17 cellular contexts compared by ENCODE assay signal in genomic region chr4:153270361-153270760, GRCh38.
DNase-seq lines count a peak whose midpoint lies in the region; ATAC-seq, FAIRE-seq and TF ChIP-seq lines count a peak whose summit lies in the region.
"Had no signal": no experiment of that assay in that cellular context is flagged by ENCODE, and none has a peak within 500 bp of the region (broad histone marks: within the 10 kb centered on the region; RNA-seq: fewer than 3 reads in every experiment).

No MANE protein-coding gene starts in this region.

- no peak overlapping the region for H2AFZ ChIP-seq in HepG2 (ENCODE audit: low read length)
- H2AFZ ChIP-seq in OCI-LY7 (ENCODE audit: low read length): no peak overlapping the region
- H2AFZ ChIP-seq: GM23248 had no signal

- H3K9me3 ChIP-seq in liver (ENCODE audit: control insufficient read depth in 4 of 4, low read length in 3 of 4): no peaks in the 10 kb centered on the region
- H3K9me3 ChIP-seq in HepG2 (ENCODE audit: low read length): no peaks in the 10 kb centered on the region
- no peaks in the 10 kb centered on the region for H3K9me3 ChIP-seq in right lobe of liver
- no peaks in the 10 kb centered on the region for H3K9me3 ChIP-seq in OCI-LY7 (ENCODE audit: low read length)
- H3K9me3 ChIP-seq: HAP-1 had no signal

- peak overlapping the region in 4 of 5 experiments; percentile 36 to 78 (median 56) for H3K27ac Mint-ChIP-seq in brain
- H3K27ac Mint-ChIP-seq: CD4-positive, alpha-beta T cell had no signal

- H3K36me3 ChIP-seq in liver (ENCODE audit: control insufficient read depth in 4 of 4, insufficient read depth in 3 of 4, low read depth in 1 of 4, low read length in 3 of 4) (no peaks in the 10 kb centered on the region), HepG2 (replicated peaks in 1 of 2; ENCODE audit: control insufficient read depth in 1 of 2, insufficient read depth in 2 of 2, low read length in 2 of 2) (no peaks in the 10 kb centered on the region), right lobe of liver (no peaks in the 10 kb centered on the region), OCI-LY7 (ENCODE audit: insufficient read depth, low read length) (no peaks in the 10 kb centered on the region)
- H3K36me3 ChIP-seq: BLaER1 treated with 17β-estradiol and CSF1 and Interleukin-3, amounts not matched to agents 10 nM and 100 nM had no signal

- no peak overlapping the region for H3K4me3 Mint-ChIP-seq in brain
- H3K4me3 Mint-ChIP-seq: CD4-positive, alpha-beta T cell had no signal

- TF ChIP-seq POLR2A in HepG2 (IDR thresholded peaks at IDR 0.05; ENCODE audit: insufficient read depth in 1 of 2, low read depth in 2 of 2, low read length in 2 of 2) (no peak), right lobe of liver (IDR thresholded peaks at IDR 0.05) (no peak)

- H3K4me2 ChIP-seq in HepG2 (ENCODE audit: low read depth, low read length) (no peak overlapping the region), OCI-LY7 (ENCODE audit: low read length) (no peak overlapping the region)
- H3K4me2 ChIP-seq: BLaER1 treated with 17β-estradiol and CSF1 and Interleukin-3, amounts not matched to agents 10 nM and 100 nM had no signal

- no peaks in the 10 kb centered on the region for H3K27me3 Mint-ChIP-seq in brain
- H3K27me3 Mint-ChIP-seq: CD4-positive, alpha-beta T cell had no signal

- DNase-seq in HepG2 (ENCODE audit: low spot score) (no peak), right lobe of liver (no peak), NCI-H1092 (lab: John Stamatoyannopoulos, UW) (no peak), OCI-LY7 (ENCODE audit: low spot score) (no peak), urothelium cell line (ENCODE audit: low spot score) (no peak)
- DNase-seq: Calu3; CD4-positive, alpha-beta T cell; DMS79; GM23248 had no signal

- TF ChIP-seq EP300 in HepG2 (IDR thresholded peaks at IDR 0.05; ENCODE audit: low read depth in 2 of 2, low read length in 2 of 2) (no peak), HepG2 (CRISPR knock-in tag; IDR thresholded peaks at IDR 0.05; ENCODE audit: borderline replicate concordance) (no peak)

- no peak for FAIRE-seq in HepG2 (lab: Jason Lieb, UNC)
- no peak for FAIRE-seq in urothelium cell line (lab: Jason Lieb, UNC)
- FAIRE-seq: GM12878, GM18507 had no signal

- peak overlapping the region in 1 of 2 donors; percentile 54 for H3K27ac ChIP-seq in liver (ENCODE audit: low read depth in 1 of 2, low read length in 2 of 2)
- no peak overlapping the region for H3K27ac ChIP-seq in HepG2 (ENCODE audit: extremely low read length, insufficient read depth, low read length)
- no peak overlapping the region for H3K27ac ChIP-seq in right lobe of liver
- no peak overlapping the region for H3K27ac ChIP-seq in OCI-LY7 (ENCODE audit: low read depth, low read length, poor library complexity, severe bottlenecking)
- H3K27ac ChIP-seq: 22Rv1; BLaER1 treated with 17β-estradiol and CSF1 and Interleukin-3, amounts not matched to agents 10 nM and 100 nM; GM23248 had no signal

- POLR2A ChIA-PET in HepG2 (lab: Yijun Ruan, JAX): no interaction called here
- POLR2A ChIA-PET in OCI-LY7 (lab: Charles Lee): no interaction called here

- in situ Hi-C loops in HepG2 (cut with HindIII; ENCODE audit: extremely low pct_ligation_motif_present, low pct_unique_long_range_greater_than_20kb): no loop called here

- no peak for ATAC-seq in HepG2
- ATAC-seq in right lobe of liver: peak; percentile 18 to 58 (median 38)
- ATAC-seq in HG03280 (IDR thresholded peaks at IDR 0.05; ENCODE audit: unreplicated experiment): no peak
- ATAC-seq: GM12878 had no signal

- TF ChIP-seq RAD21 in liver (IDR thresholded peaks at IDR 0.05) (no peak), HepG2 (CRISPR knock-in tag; IDR thresholded peaks at IDR 0.05) (no peak)

- WGBS in liver: 40% methylated on average over 6 of the region's 6 CpGs
- WGBS in HepG2 (ENCODE audit: low lambda C conversion rate): 94% methylated on average over 6 of the region's 6 CpGs
- WGBS in right lobe of liver (ENCODE audit: insufficient coverage, low coverage, low lambda C conversion rate, missing lambda C conversion rate): 40% methylated on average over 5 of the region's 6 CpGs

- H3K36me3 Mint-ChIP-seq in brain: peaks cover 85% of the 10 kb centered on the region

- TF ChIP-seq CTCF in liver (IDR thresholded peaks at IDR 0.05; ENCODE audit: low read depth, low read length, missing input control) (no peak), HepG2 (CRISPR knock-in tag; IDR thresholded peaks at IDR 0.05) (no peak), brain (conservative IDR thresholded peaks at IDR 0.05) (no peak), right lobe of liver (IDR thresholded peaks at IDR 0.05) (no peak), OCI-LY7 (conservative IDR thresholded peaks at IDR 0.05; ENCODE audit: low read length) (no peak)

- H3K4me1 ChIP-seq in liver (ENCODE audit: control insufficient read depth in 4 of 4, insufficient read depth in 4 of 4, low read length in 3 of 4) (peaks cover 5 to 54% (median 32%) of the 10 kb centered on the region in 4 donors), HepG2 (ENCODE audit: insufficient read depth, low read length) (no peaks in the 10 kb centered on the region), right lobe of liver (peaks cover 0 to 42% (median 18%) of the 10 kb centered on the region in 4 donors), OCI-LY7 (ENCODE audit: insufficient read depth, low read length, poor library complexity, severe bottlenecking) (no peaks in the 10 kb centered on the region)

- peak overlapping the region in 1 of 3 donors; percentile 18 for H3K4me3 ChIP-seq in liver (ENCODE audit: low read depth in 1 of 3, low read length in 3 of 3)
- no peak overlapping the region for H3K4me3 ChIP-seq in HepG2 (replicated peaks in 1 of 3; ENCODE audit: insufficient read depth in 1 of 3, low read depth in 2 of 3, low read length in 3 of 3)
- H3K4me3 ChIP-seq in right lobe of liver: no peak overlapping the region
- H3K4me3 ChIP-seq in OCI-LY7 (ENCODE audit: low read depth, low read length, poor library complexity, severe bottlenecking): no peak overlapping the region
- H3K4me3 ChIP-seq: BLaER1 treated with 17β-estradiol and CSF1 and Interleukin-3, amounts not matched to agents 10 nM and 100 nM; GM12878; GM23248; HAP-1 had no signal

- H3K4me1 Mint-ChIP-seq in brain: peaks cover 83% of the 10 kb centered on the region

- peaks cover 0 to 12% (median 5%) of the 10 kb centered on the region in 5 experiments for H3K9me3 Mint-ChIP-seq in brain

- no peaks in the 10 kb centered on the region for H3K9me2 ChIP-seq in OCI-LY7 (ENCODE audit: insufficient read depth, low read length)

- no peaks in the 10 kb centered on the region for H4K20me1 ChIP-seq in HepG2 (ENCODE audit: insufficient read depth, low read length)
- no peaks in the 10 kb centered on the region for H4K20me1 ChIP-seq in OCI-LY7 (ENCODE audit: insufficient read depth, low read length)
- H4K20me1 ChIP-seq: BLaER1 treated with 17β-estradiol and CSF1 and Interleukin-3, amounts not matched to agents 10 nM and 100 nM had no signal

- H3K27me3 ChIP-seq in liver (ENCODE audit: control insufficient read depth in 4 of 4, insufficient read depth in 4 of 4, low read length in 3 of 4) (no peaks in the 10 kb centered on the region), HepG2 (ENCODE audit: control insufficient read depth in 1 of 2, insufficient read depth in 2 of 2, low read length in 2 of 2) (no peaks in the 10 kb centered on the region), right lobe of liver (no peaks in the 10 kb centered on the region)
- H3K27me3 ChIP-seq: BLaER1 treated with 17β-estradiol and CSF1 and Interleukin-3, amounts not matched to agents 10 nM and 100 nM had no signal

- H3K9ac ChIP-seq in liver (ENCODE audit: low read depth in 1 of 2, low read length in 2 of 2) (no peak overlapping the region), HepG2 (ENCODE audit: insufficient read depth, low read depth, low read length) (no peak overlapping the region)
- H3K9ac ChIP-seq: BLaER1 treated with 17β-estradiol and CSF1 and Interleukin-3, amounts not matched to agents 10 nM and 100 nM; GM23248 had no signal

- H3K79me2 ChIP-seq in HepG2 (ENCODE audit: insufficient read depth, low read length) (no peaks in the 10 kb centered on the region), OCI-LY7 (ENCODE audit: insufficient read depth, low read depth, low read length) (no peaks in the 10 kb centered on the region)

- CTCF ChIA-PET in HepG2 (lab: Yijun Ruan, JAX; ENCODE audit: low intra/inter-chr PET ratio, low total read pairs): no interaction called here
- CTCF ChIA-PET in OCI-LY7 (lab: Charles Lee; ENCODE audit: unreplicated experiment): no interaction called here

- BruUV-seq in HepG2 (replicated peaks; lab: Mats Ljungman, UMichigan): no TSS peak
- no TSS peak for BruUV-seq in OCI-LY7 (replicated peaks; lab: Mats Ljungman, UMichigan)

- intact Hi-C loops in HepG2 (cut with micrococcal nuclease; ENCODE audit: unreplicated experiment): no loop called here
- intact Hi-C loops in right lobe of liver (cut with DNase I): no loop called here
- intact Hi-C loops in OCI-LY7 (cut with micrococcal nuclease; ENCODE audit: unreplicated experiment): no loop called here

TF ChIP-seq in liver, 16 proteins besides CTCF, POLR2A, EP300 and RAD21:
- TF ChIP-seq NR2F2 (IDR thresholded peaks at IDR 0.05) (no peak), YY1 (IDR thresholded peaks at IDR 0.05) (no peak), HNF4G (IDR thresholded peaks at IDR 0.05) (no peak), RXRA (IDR thresholded peaks at IDR 0.05) (peak; percentile 34 to 39)

TF ChIP-seq in HepG2, 621 proteins besides CTCF, POLR2A, EP300 and RAD21 (continues in another document):
- no peak for TF ChIP-seq PLRG1 (conservative IDR thresholded peaks at IDR 0.05)
- no peak for TF ChIP-seq ZNF460 (CRISPR knock-in tag; IDR thresholded peaks at IDR 0.05; ENCODE audit: borderline replicate concordance)
- TF ChIP-seq SP2 (CRISPR knock-in tag; IDR thresholded peaks at IDR 0.05): no peak
- no peak for TF ChIP-seq ARHGAP35 (CRISPR knock-in tag; IDR thresholded peaks at IDR 0.05; ENCODE audit: borderline replicate concordance)
- no peak for TF ChIP-seq ZBTB38 (CRISPR knock-in tag; IDR thresholded peaks at IDR 0.05)
- no peak for TF ChIP-seq DNMT3B (CRISPR knock-in tag; conservative IDR thresholded peaks at IDR 0.05)
- TF ChIP-seq ZNF850 (CRISPR knock-in tag; conservative IDR thresholded peaks at IDR 0.05): no peak
- no peak for TF ChIP-seq EEA1 (CRISPR knock-in tag; IDR thresholded peaks at IDR 0.05; ENCODE audit: borderline replicate concordance)

Comparison
In these comparisons a context has a peak if more than half of its experiments do, and no peak if none do; other contexts are left out.
1. ATAC-seq: peak in right lobe of liver (4 of 4); none in HepG2 (single experiment) and HG03280 (single experiment).